In genomic region chr12:31562594-31563328, GRCh38 we compare ENCODE assay signal across 19 cellular contexts. TPM values are rescaled to one million over a fixed set of nuclear protein-coding genes. Genes with fewer than 3 reads are reported as not detected.
DNase-seq lines count a peak whose midpoint lies in the region; ATAC-seq, FAIRE-seq and TF ChIP-seq lines count a peak whose summit lies in the region.
"Had no signal": no experiment of that assay in that cellular context is flagged by ENCODE, and none has a peak within 500 bp of the region (broad histone marks: within the 10 kb centered on the region; RNA-seq: fewer than 3 reads in every experiment).

No MANE protein-coding gene starts in this region.

- TF ChIP-seq POLR2A in Peyer's patch (IDR thresholded peaks at IDR 0.05), result no peak

- no peak overlapping the region for H3K27ac ChIP-seq in Peyer's patch
- no peak overlapping the region for H3K27ac ChIP-seq in pancreas
- H3K27ac ChIP-seq: SK-N-MC had no signal

- DNase-seq in GM10248 (ENCODE audit: extremely low spot score), result peak; percentile 27
- peak; percentile 17 for DNase-seq in GM20000 (ENCODE audit: low spot score)
- DNase-seq in activated B cell treated with CpG ODN at 0.5 μM for 24 hours, result no peak
- no peak for DNase-seq in mesothelial cell of epicardium (ENCODE audit: low spot score in 2 of 2, unreplicated experiment in 2 of 2)
- DNase-seq in Kasumi-1 (lab: John Stamatoyannopoulos, UW), result no peak
- no peak for DNase-seq in Peyer's patch
- no peak for DNase-seq in pancreas
- DNase-seq: Calu3; CD4-positive, alpha-beta memory T cell; HFFc6; MM.1S; NCI-H1105 treated with DMSO at 0.1 percent for 48 hours; NCI-H1694 treated with DMSO at 0.1 percent for 48 hours; NCI-H748 treated with DMSO at 0.1 percent for 48 hours; NK-92 treated with Interleukin-12 subunit alpha and Interleukin-12 subunit beta, amount 100 ng/mL, for 24 hours; Right ventricle myocardium superior had no signal

- H3K27me3 Mint-ChIP-seq in activated B cell treated with CpG ODN at 0.5 μM for 24 hours (no peaks in the 10 kb centered on the region), mesothelial cell of epicardium (ENCODE audit: low read depth) (no peaks in the 10 kb centered on the region)

- POLR2A ChIA-PET in GM10248 (lab: Yijun Ruan, JAX) (no interaction called here), activated B cell treated with CpG ODN at 0.5 μM for 24 hours (lab: Charles Lee) (no interaction called here)

- H3K4me3 Mint-ChIP-seq in activated B cell treated with CpG ODN at 0.5 μM for 24 hours, result no peak overlapping the region
- no peak overlapping the region for H3K4me3 Mint-ChIP-seq in mesothelial cell of epicardium
- H3K4me3 Mint-ChIP-seq: CD4-positive, alpha-beta memory T cell; HFFc6 had no signal

- CTCF ChIA-PET in GM10248 (lab: Yijun Ruan, JAX), result interaction anchor here (1.1 kb wide), 1 partner anchor 12 kb away, joined by 3 read pairs; no protein-coding TSS in a partner anchor
- CTCF ChIA-PET in activated B cell treated with CpG ODN at 0.5 μM for 24 hours (lab: Charles Lee), result no interaction called here

- H3K4me3 ChIP-seq in Peyer's patch, result no peak overlapping the region
- no peak overlapping the region for H3K4me3 ChIP-seq in pancreas
- H3K4me3 ChIP-seq: SK-N-MC had no signal

- WGBS in pancreas, 2 donors, result 85 to 87% methylated on average over 5 of the region's 5 CpGs

- intact Hi-C loops in activated B cell treated with CpG ODN at 0.5 μM for 24 hours (cut with micrococcal nuclease), result no loop called here
- intact Hi-C loops in pancreas (cut with DNase I), result no loop called here

- no peaks in the 10 kb centered on the region for H3K27me3 ChIP-seq in Peyer's patch
- H3K27me3 ChIP-seq in pancreas, result no peaks in the 10 kb centered on the region

- H3K36me3 ChIP-seq in Peyer's patch (no peaks in the 10 kb centered on the region), pancreas (no peaks in the 10 kb centered on the region)

- H3K4me1 ChIP-seq in Peyer's patch, result no peaks in the 10 kb centered on the region
- peaks cover 0 to 3% (median 0%) of the 10 kb centered on the region in 3 donors for H3K4me1 ChIP-seq in pancreas

- no peak for ATAC-seq in activated B cell treated with CpG ODN at 0.5 μM for 24 hours (ENCODE audit: low read depth)
- no peak for ATAC-seq in pancreas

- H3K27ac Mint-ChIP-seq in activated B cell treated with CpG ODN at 0.5 μM for 24 hours (peak overlapping the region; percentile 18), mesothelial cell of epicardium (peak overlapping the region; percentile 55)
- H3K27ac Mint-ChIP-seq: CD4-positive, alpha-beta memory T cell; HFFc6 had no signal

- peaks cover 4% of the 10 kb centered on the region for H3K36me3 Mint-ChIP-seq in activated B cell treated with CpG ODN at 0.5 μM for 24 hours (ENCODE audit: low read depth)
- H3K36me3 Mint-ChIP-seq in mesothelial cell of epicardium, result peaks cover 2% of the 10 kb centered on the region
- H3K36me3 Mint-ChIP-seq: CD4-positive, alpha-beta memory T cell had no signal

- FAIRE-seq in pancreas (lab: Jason Lieb, UNC), result no peak
- FAIRE-seq: A204.1, H54 had no signal

- H3K4me1 Mint-ChIP-seq in activated B cell treated with CpG ODN at 0.5 μM for 24 hours, result peaks cover 75% of the 10 kb centered on the region
- H3K4me1 Mint-ChIP-seq in mesothelial cell of epicardium, result peaks cover 9% of the 10 kb centered on the region
- H3K4me1 Mint-ChIP-seq: CD4-positive, alpha-beta memory T cell had no signal

- H3K9me3 Mint-ChIP-seq in activated B cell treated with CpG ODN at 0.5 μM for 24 hours, result no peaks in the 10 kb centered on the region
- peaks cover 17% of the 10 kb centered on the region for H3K9me3 Mint-ChIP-seq in mesothelial cell of epicardium
- H3K9me3 Mint-ChIP-seq: CD4-positive, alpha-beta memory T cell; HFFc6 had no signal

- H3K9me3 ChIP-seq in Peyer's patch (no peaks in the 10 kb centered on the region), pancreas (no peaks in the 10 kb centered on the region)

- TF ChIP-seq CTCF in GM10248 (IDR thresholded peaks at IDR 0.05; ENCODE audit: control extremely low read depth, extremely low read depth, low read depth, missing control alignments) (no peak), GM20000 (IDR thresholded peaks at IDR 0.05; ENCODE audit: extremely low read depth, missing control alignments) (no peak), activated B cell treated with CpG ODN at 0.5 μM for 24 hours (IDR thresholded peaks at IDR 0.05) (no peak), mesothelial cell of epicardium (IDR thresholded peaks at IDR 0.05; ENCODE audit: unreplicated experiment) (no peak), Peyer's patch (IDR thresholded peaks at IDR 0.05) (no peak), pancreas (IDR thresholded peaks at IDR 0.05) (no peak)

RNA-seq across cellular contexts. Expression of gene DENND5B, which starts 28.2 kb away (rescaled TPM):
- total RNA-seq in activated B cell treated with CpG ODN at 0.5 μM for 24 hours (56.9 and 64.1 TPM in 2 replicates), mesothelial cell of epicardium (27.1 to 27.7 TPM (median 27.2 TPM) in 3 replicates), Peyer's patch (10 to 100 TPM; 32.2 to 59.2 (median 57.2) TPM), pancreas (10 to 100 TPM in 3 of 6 donors, 1 to 10 TPM in 3; 5.2 to 11.3 (median 8.7) TPM)
- 1 to 10 TPM; 2.4 to 2.7 TPM for polyA plus RNA-seq in pancreas
- total RNA-seq: CD4-positive, alpha-beta memory T cell had no signal

Comparison
In these comparisons a context has a peak if more than half of its experiments do, and no peak if none do; other contexts are left out.
1. DNase-seq: peak in GM10248 (single experiment) and GM20000 (single experiment); none in activated B cell treated with CpG ODN at 0.5 μM for 24 hours (single experiment), mesothelial cell of epicardium (0 of 2), Kasumi-1 (0 of 2), Peyer's patch (0 of 3) and pancreas (0 of 6).